Comparison of ENCODE assay signal across 10 cellular contexts in genomic region chr17:63523256-63523869, GRCh38. TPM values are rescaled to one million over a fixed set of nuclear protein-coding genes. Genes with fewer than 3 reads are reported as not detected.
DNase-seq lines count a peak whose midpoint lies in the region; ATAC-seq and TF ChIP-seq lines count a peak whose summit lies in the region.
"Had no signal": no experiment of that assay in that cellular context is flagged by ENCODE, and none has a peak within 500 bp of the region (broad histone marks: within the 10 kb centered on the region; RNA-seq: fewer than 3 reads in every experiment).

TSS of gene KCNH6 (plus strand) at chr17:63523358. CDS start at chr17:63523414, 56 bp downstream.

- whole genome bisulfite sequencing in prostate gland, result 15% methylated on average over 24 of the region's 38 CpGs

- TF ChIP-seq POLR2A in prostate gland (IDR thresholded peaks at IDR 0.05), result no peak

- no peak for ATAC-seq in HG02870 (IDR thresholded peaks at IDR 0.05; ENCODE audit: unreplicated experiment)

- H3K4me3 ChIP-seq in NT2/D1 (ENCODE audit: insufficient read length, low read depth), result peak within 1 kb of the TSS; percentile 50
- H3K4me3 ChIP-seq in fibroblast of pulmonary artery (replicated peaks; ENCODE audit: low read depth, low read length), result peak within 1 kb of the TSS; percentile 21
- peak within 1 kb of the TSS; percentile 12 to 42 for H3K4me3 ChIP-seq in prostate gland

- TF ChIP-seq CTCF in fibroblast of pulmonary artery (IDR thresholded peaks at IDR 0.05; ENCODE audit: low read length, missing control alignments), result no peak
- no peak for TF ChIP-seq CTCF in prostate gland (IDR thresholded peaks at IDR 0.05)

- peaks cover 3% of the 10 kb centered on the region for H3K27me3 ChIP-seq in NT2/D1 (ENCODE audit: insufficient read depth, insufficient read length)
- H3K27me3 ChIP-seq in prostate gland (replicated peaks; ENCODE audit: insufficient read depth), result no peaks in the 10 kb centered on the region

- peak within 1 kb of the TSS; percentile 58 for H3K9ac ChIP-seq in NT2/D1 (ENCODE audit: insufficient read length, low read depth)

- H3K4me1 ChIP-seq in NT2/D1 (ENCODE audit: insufficient read depth, insufficient read length) (peaks cover 20% of the 10 kb centered on the region), prostate gland (replicated peaks) (no peaks in the 10 kb centered on the region)

- H3K36me3 ChIP-seq in NT2/D1 (ENCODE audit: insufficient read depth, insufficient read length, low read length) (no peaks in the 10 kb centered on the region), prostate gland (no peaks in the 10 kb centered on the region)
- H3K36me3 ChIP-seq: heart left ventricle had no signal

- H3K9me3 ChIP-seq in NT2/D1 (ENCODE audit: insufficient read depth, low read length) (no peaks in the 10 kb centered on the region), prostate gland (no peaks in the 10 kb centered on the region)
- H3K9me3 ChIP-seq: heart left ventricle had no signal

- peak; percentile 15 for DNase-seq in NCI-H1092 treated with DMSO at 0.1 percent for 48 hours (lab: John Stamatoyannopoulos, UW)
- DNase-seq in NCI-H1092 (lab: John Stamatoyannopoulos, UW), result no peak
- no peak for DNase-seq in NT2/D1 (ENCODE audit: low read depth, low spot score)
- no peak for DNase-seq in fibroblast of pulmonary artery (ENCODE audit: low read depth)
- no peak for DNase-seq in prostate gland (ENCODE audit: low spot score)
- DNase-seq in NAMALWA (ENCODE audit: low spot score), result no peak
- DNase-seq in pons (ENCODE audit: low spot score), result no peak

- peak within 1 kb of the TSS in 1 of 2 donors; percentile 19 for H3K27ac ChIP-seq in prostate gland
- H3K27ac ChIP-seq: heart left ventricle had no signal

- intact Hi-C loops in prostate gland (cut with DNase I), result no loop called here

RNA-seq across cellular contexts. Expression of gene KCNH6, which starts in this region (rescaled TPM):
- 10 to 100 TPM in 1 of 2 donors, 1 to 10 TPM in 1; 8.1 to 22.4 TPM for total RNA-seq in prostate gland
- total RNA-seq: bronchial epithelial cell, heart left ventricle had no signal
